34 cellular contexts compared by ENCODE assay signal in the genomic region with DNA sequence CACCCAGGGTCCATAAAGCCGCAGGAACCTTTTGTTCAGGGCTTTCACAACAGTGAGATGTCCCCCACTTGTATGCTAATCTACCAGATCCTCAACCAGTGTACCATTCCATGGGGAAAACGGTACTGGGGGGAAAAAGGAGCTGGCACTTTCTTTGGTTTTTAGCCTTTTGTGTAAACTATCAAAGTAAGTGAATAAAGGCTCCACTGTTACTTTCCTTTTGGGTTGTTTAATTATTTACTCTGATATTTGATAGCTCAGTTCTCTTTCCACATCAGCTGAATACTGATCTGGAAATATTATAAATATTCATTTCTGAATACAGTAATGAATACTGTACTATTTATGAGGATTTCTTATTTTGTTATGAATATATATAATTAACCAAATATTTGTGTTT.
"Had no signal": no experiment of that assay in that cellular context is flagged by ENCODE, and none has a peak within 500 bp of the region (broad histone marks: within the 10 kb centered on the region; RNA-seq: fewer than 3 reads in every experiment).

No MANE protein-coding gene starts in this region.

- H3K4me1 Mint-ChIP-seq: activated B cell treated with CpG ODN at 0.5 μM for 24 hours; activated CD4-positive, alpha-beta T cell treated with anti-CD3 and anti-CD28 coated beads, Interleukin-2, amount 10 ng/mL, durations not matched to agents 24 days and 14 days; activated naive CD8-positive, alpha-beta T cell treated with anti-CD3 and anti-CD28 coated beads for 36 hours; activated T-helper 17 cell treated with anti-CD3 and anti-CD28 coated beads, Interleukin-2, amount 50 U/mL, for 72 hours; brain had no signal

- H3K27ac ChIP-seq: adrenal gland, cardiac muscle cell, VCaP had no signal

- H3K9me3 ChIP-seq: adrenal gland had no signal

- H3K27me3 Mint-ChIP-seq: activated B cell treated with CpG ODN at 0.5 μM for 24 hours; activated CD4-positive, alpha-beta memory T cell treated with anti-CD3 and anti-CD28 coated beads for 36 hours; activated CD4-positive, alpha-beta T cell treated with anti-CD3 and anti-CD28 coated beads, Interleukin-2, amount 10 ng/mL, durations not matched to agents 24 days and 14 days; activated CD8-positive, alpha-beta T cell treated with anti-CD3 and anti-CD28 coated beads for 36 hours; activated naive CD8-positive, alpha-beta T cell treated with anti-CD3 and anti-CD28 coated beads for 36 hours; activated T-helper 17 cell treated with anti-CD3 and anti-CD28 coated beads, Interleukin-2, amount 50 U/mL, for 72 hours; brain; central memory CD8-positive, alpha-beta T cell had no signal

- DNase-seq: activated B cell treated with CpG ODN at 0.5 μM for 24 hours; activated CD4-positive, alpha-beta memory T cell treated with anti-CD3 and anti-CD28 coated beads for 36 hours; activated CD4-positive, alpha-beta T cell treated with anti-CD3 and anti-CD28 coated beads for 4 hours; activated CD4-positive, alpha-beta T cell treated with anti-CD3 and anti-CD28 coated beads, Interleukin-2, amount 10 ng/mL, durations not matched to agents 24 days and 14 days; activated CD4-positive, alpha-beta T cell treated with anti-CD3 and anti-CD28 coated beads, Interleukin-2, amount 50 U/mL, for 1 hour; activated CD4-positive, alpha-beta T cell treated with anti-CD3 and anti-CD28 coated beads, Interleukin-2, amount 50 U/mL, for 4 hours; activated CD4-positive, CD25-positive, alpha-beta regulatory T cell treated with anti-CD3 and anti-CD28 coated beads, Interleukin-2, amount 50 U/mL, for 72 hours; activated CD8-positive, alpha-beta memory T cell treated with anti-CD3 and anti-CD28 coated beads, Interleukin-2, amount 50 U/mL, for 4 hours; activated CD8-positive, alpha-beta T cell treated with anti-CD3 and anti-CD28 coated beads for 36 hours; activated effector memory CD4-positive, alpha-beta T cell treated with anti-CD3 and anti-CD28 coated beads, Interleukin-2, amount 50 U/mL, for 16 hours; activated gamma-delta T cell treated with Interleukin-2 at 50 U/mL for 16 hours; activated naive CD4-positive, alpha-beta T cell; activated naive CD4-positive, alpha-beta T cell treated with anti-CD3 and anti-CD28 coated beads for 36 hours; activated naive CD4-positive, alpha-beta T cell treated with anti-CD3 and anti-CD28 coated beads, Interleukin-2, amount 50 U/mL, for 16 hours; activated naive CD8-positive, alpha-beta T cell treated with anti-CD3 and anti-CD28 coated beads for 36 hours; activated T-cell treated with anti-CD3 and anti-CD28 coated beads for 4 hours; activated T-cell treated with anti-CD3 and anti-CD28 coated beads, Interleukin-2, amount 50 U/mL, for 1 hour; activated T-cell treated with anti-CD3 and anti-CD28 coated beads, Interleukin-2, amount 50 U/mL, for 4 hours; activated T-cell treated with anti-CD3 and anti-CD28 coated beads, Interleukin-2, amount 50 U/mL, for 72 hours; amniotic stem cell; aorta; caudate nucleus; cerebellar nuclear complex; T-helper 2 cell; T-helper 9 cell had no signal

- H3K27me3 ChIP-seq: adrenal gland, cardiac muscle cell had no signal

- ATAC-seq: activated CD8-positive, alpha-beta T cell treated with anti-CD3 and anti-CD28 coated beads for 36 hours; activated naive CD4-positive, alpha-beta T cell treated with anti-CD3 and anti-CD28 coated beads, Interleukin-2, amount 50 U/mL, for 72 hours; activated T-cell treated with anti-CD3 and anti-CD28 coated beads, Interleukin-2, amount 50 U/mL, for 4 hours; activated T-cell treated with anti-CD3 and anti-CD28 coated beads, Interleukin-2, amount 50 U/mL, for 72 hours; activated T-helper 17 cell treated with anti-CD3 and anti-CD28 coated beads, Interleukin-2, amount 50 U/mL, for 72 hours had no signal

- H3K4me1 ChIP-seq: adrenal gland had no signal

- H3K4me3 ChIP-seq: adrenal gland, cardiac muscle cell had no signal

- H3K9me3 Mint-ChIP-seq: activated B cell treated with CpG ODN at 0.5 μM for 24 hours; activated CD4-positive, alpha-beta T cell treated with anti-CD3 and anti-CD28 coated beads, Interleukin-2, amount 10 ng/mL, durations not matched to agents 24 days and 14 days; activated naive CD4-positive, alpha-beta T cell treated with anti-CD3 and anti-CD28 coated beads for 36 hours; activated naive CD4-positive, alpha-beta T cell treated with anti-CD3 and anti-CD28 coated beads, Interleukin-2, amount 50 U/mL, for 72 hours; activated T-cell treated with anti-CD3 and anti-CD28 coated beads, Interleukin-2, amount 50 U/mL, for 4 hours; activated T-cell treated with anti-CD3 and anti-CD28 coated beads, Interleukin-2, amount 50 U/mL, for 72 hours; activated T-helper 17 cell treated with anti-CD3 and anti-CD28 coated beads, Interleukin-2, amount 50 U/mL, for 72 hours; central memory CD8-positive, alpha-beta T cell had no signal

- H3K27ac Mint-ChIP-seq: activated B cell treated with CpG ODN at 0.5 μM for 24 hours; activated CD4-positive, alpha-beta memory T cell treated with anti-CD3 and anti-CD28 coated beads for 36 hours; activated CD4-positive, alpha-beta T cell treated with anti-CD3 and anti-CD28 coated beads, Interleukin-2, amount 10 ng/mL, durations not matched to agents 24 days and 14 days; activated CD8-positive, alpha-beta T cell treated with anti-CD3 and anti-CD28 coated beads for 36 hours; activated naive CD4-positive, alpha-beta T cell treated with anti-CD3 and anti-CD28 coated beads for 36 hours; activated naive CD8-positive, alpha-beta T cell treated with anti-CD3 and anti-CD28 coated beads for 36 hours; activated T-cell treated with anti-CD3 and anti-CD28 coated beads, Interleukin-2, amount 50 U/mL, for 72 hours; activated T-helper 1 cell treated with anti-CD3 and anti-CD28 coated beads, Interleukin-12 subunit alpha, Interleukin-12 subunit beta, Interleukin-2, Interleukin-4 antibody, amounts not matched to agents 30 ng/mL and 10 ng/mL and 1 ng/mL, durations not matched to agents 14 hours and 24 hours and 36 hours; activated T-helper 17 cell treated with anti-CD3 and anti-CD28 coated beads, Interleukin-2, amount 50 U/mL, for 72 hours; T-helper 2 cell treated with Interferon-gamma antibody and Interleukin-4, amounts not matched to agents 5 μg/mL and 100 μg/mL, for 36 hours had no signal

- H3K4me3 Mint-ChIP-seq: activated B cell treated with CpG ODN at 0.5 μM for 24 hours; activated CD4-positive, alpha-beta memory T cell treated with anti-CD3 and anti-CD28 coated beads for 36 hours; activated CD4-positive, alpha-beta T cell treated with anti-CD3 and anti-CD28 coated beads, Interleukin-2, amount 10 ng/mL, durations not matched to agents 24 days and 14 days; activated CD8-positive, alpha-beta T cell treated with anti-CD3 and anti-CD28 coated beads for 36 hours; activated naive CD4-positive, alpha-beta T cell treated with anti-CD3 and anti-CD28 coated beads for 36 hours; activated naive CD8-positive, alpha-beta T cell treated with anti-CD3 and anti-CD28 coated beads for 36 hours; activated T-cell treated with anti-CD3 and anti-CD28 coated beads, Interleukin-2, amount 50 U/mL, for 4 hours; activated T-cell treated with anti-CD3 and anti-CD28 coated beads, Interleukin-2, amount 50 U/mL, for 72 hours; activated T-helper 1 cell treated with anti-CD3 and anti-CD28 coated beads, Interleukin-12 subunit alpha, Interleukin-12 subunit beta, Interleukin-2, Interleukin-4 antibody, amounts not matched to agents 30 ng/mL and 10 ng/mL and 1 ng/mL, durations not matched to agents 14 hours and 24 hours and 36 hours; activated T-helper 17 cell treated with anti-CD3 and anti-CD28 coated beads, Interleukin-2, amount 50 U/mL, for 72 hours; brain; central memory CD8-positive, alpha-beta T cell; T-helper 2 cell treated with Interferon-gamma antibody and Interleukin-4, amounts not matched to agents 5 μg/mL and 100 μg/mL, for 36 hours had no signal
